Comparison of ENCODE assay signal across 19 cellular contexts in the genomic region with DNA sequence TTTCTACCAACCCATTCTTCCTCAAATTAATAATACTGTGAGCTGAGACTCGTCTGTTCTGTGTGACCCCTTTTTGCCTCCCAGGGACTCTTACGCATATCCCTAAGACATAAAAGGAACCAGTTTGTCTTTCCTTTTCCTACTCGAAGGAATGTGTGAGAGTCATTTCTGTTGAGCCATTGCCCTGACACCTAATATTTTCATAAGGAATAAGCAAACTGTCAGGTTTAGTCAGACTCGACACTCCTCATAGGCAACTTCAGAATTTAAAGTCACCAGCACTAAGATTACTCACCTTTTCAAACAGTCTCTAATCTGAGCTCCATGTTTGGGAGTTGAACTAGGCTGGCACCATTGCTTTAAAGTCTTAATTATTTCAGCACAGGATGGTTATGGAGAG.
A peak's percentile ranks its signal among the peaks of the same experiment; 100 is the strongest.
DNase-seq lines count a peak whose midpoint lies in the region; ATAC-seq and TF ChIP-seq lines count a peak whose summit lies in the region.
"Had no signal": no experiment of that assay in that cellular context is flagged by ENCODE, and none has a peak within 500 bp of the region (broad histone marks: within the 10 kb centered on the region; RNA-seq: fewer than 3 reads in every experiment).

No MANE protein-coding gene starts in this region.

- no peak overlapping the region for H3K4me3 Mint-ChIP-seq in neural progenitor cell
- H3K4me3 Mint-ChIP-seq: activated B cell treated with CpG ODN at 0.5 μM for 24 hours, T-helper 17 cell had no signal

- no peaks in the 10 kb centered on the region for H3K4me1 Mint-ChIP-seq in neural progenitor cell
- H3K4me1 Mint-ChIP-seq: activated B cell treated with CpG ODN at 0.5 μM for 24 hours, T-helper 17 cell had no signal

- H3K27ac ChIP-seq in RWPE2 (ENCODE audit: poor library complexity, severe bottlenecking) (peak overlapping the region; percentile 99), esophagus squamous epithelium (peak overlapping the region in 3 of 4 donors; percentile 41 to 76 (median 54)), neural progenitor cell (no peak overlapping the region)
- no peak overlapping the region for H3K27ac ChIP-seq in effector memory CD4-positive, alpha-beta T cell (ENCODE audit: insufficient read depth, low read length, poor library complexity, severe bottlenecking)
- H3K27ac ChIP-seq: C4-2B, coronary artery, ovary, skin epidermis had no signal

- DNase-seq in EL (peak; percentile 81), RWPE2 (ENCODE audit: low spot score) (no peak), esophagus squamous epithelium (lab: John Stamatoyannopoulos, UW) (no peak), retinal pigment epithelial cell (ENCODE audit: low read depth) (peak; percentile 50), COR-L47 (lab: John Stamatoyannopoulos, UW) (no peak), H7 (no peak), neural progenitor cell (ENCODE audit: low spot score) (no peak)
- no peak for DNase-seq in effector memory CD4-positive, alpha-beta T cell
- DNase-seq: activated B cell treated with CpG ODN at 0.5 μM for 24 hours; amniotic stem cell; hippocampal formation; NCI-H1092; NK-92 treated with Interleukin-12 subunit alpha and Interleukin-12 subunit beta, amount 100 ng/mL, for 24 hours; ovary; SHP77 treated with DMSO at 0.1 percent for 48 hours; T-helper 17 cell had no signal

- no peaks in the 10 kb centered on the region for H4K20me1 ChIP-seq in neural progenitor cell (ENCODE audit: low read depth)

- TF ChIP-seq POLR2A in esophagus squamous epithelium (IDR thresholded peaks at IDR 0.05): no peak

- H3K79me2 ChIP-seq in neural progenitor cell (ENCODE audit: low read depth): no peaks in the 10 kb centered on the region

- intact Hi-C loops in esophagus squamous epithelium (cut with DNase I): no loop called here

- no peaks in the 10 kb centered on the region for H3K36me3 ChIP-seq in RWPE2 (ENCODE audit: low read depth)
- no peaks in the 10 kb centered on the region for H3K36me3 ChIP-seq in esophagus squamous epithelium
- no peaks in the 10 kb centered on the region for H3K36me3 ChIP-seq in H7 (replicated peaks; ENCODE audit: control insufficient read depth, insufficient read depth, low read length)
- H3K36me3 ChIP-seq in neural progenitor cell: no peaks in the 10 kb centered on the region
- no peaks in the 10 kb centered on the region for H3K36me3 ChIP-seq in effector memory CD4-positive, alpha-beta T cell (ENCODE audit: control insufficient read depth, insufficient read depth, low read length)
- H3K36me3 ChIP-seq: ovary had no signal

- H3K9ac ChIP-seq in neural progenitor cell: no peak overlapping the region

- H3K27ac Mint-ChIP-seq in neural progenitor cell: no peak overlapping the region
- H3K27ac Mint-ChIP-seq: activated B cell treated with CpG ODN at 0.5 μM for 24 hours, T-helper 17 cell had no signal

- H3K27me3 ChIP-seq in RWPE2 (ENCODE audit: insufficient read depth, poor library complexity, severe bottlenecking): no peaks in the 10 kb centered on the region
- no peaks in the 10 kb centered on the region for H3K27me3 ChIP-seq in esophagus squamous epithelium
- H3K27me3 ChIP-seq in H7 (ENCODE audit: control insufficient read depth, insufficient read depth, low read length): no peaks in the 10 kb centered on the region
- H3K27me3 ChIP-seq in neural progenitor cell: no peaks in the 10 kb centered on the region
- H3K27me3 ChIP-seq in effector memory CD4-positive, alpha-beta T cell (replicated peaks; ENCODE audit: control insufficient read depth, insufficient read depth, low read length, poor library complexity, severe bottlenecking): no peaks in the 10 kb centered on the region
- H3K27me3 ChIP-seq: ovary had no signal

- 34 to 39% methylated on average over 4 of the region's 4 CpGs for WGBS in esophagus squamous epithelium, 2 donors

- TF ChIP-seq CTCF in RWPE2 (IDR thresholded peaks at IDR 0.05; ENCODE audit: poor library complexity, severe bottlenecking) (no peak), esophagus squamous epithelium (IDR thresholded peaks at IDR 0.05) (no peak), retinal pigment epithelial cell (conservative IDR thresholded peaks at IDR 0.05; ENCODE audit: low read depth, low read length) (no peak), neural progenitor cell (IDR thresholded peaks at IDR 0.05) (no peak)

- peak; percentile 60 for ATAC-seq in RWPE2 (ENCODE audit: low read depth)
- ATAC-seq: T-helper 17 cell had no signal

- H3K9me3 ChIP-seq in RWPE2 (ENCODE audit: severe bottlenecking) (no peaks in the 10 kb centered on the region), esophagus squamous epithelium (no peaks in the 10 kb centered on the region), neural progenitor cell (ENCODE audit: low read depth) (no peaks in the 10 kb centered on the region)
- no peaks in the 10 kb centered on the region for H3K9me3 ChIP-seq in effector memory CD4-positive, alpha-beta T cell (ENCODE audit: control insufficient read depth, low read length)
- H3K9me3 ChIP-seq: ovary had no signal

- H3K9me3 Mint-ChIP-seq in neural progenitor cell: no peaks in the 10 kb centered on the region
- H3K9me3 Mint-ChIP-seq: activated B cell treated with CpG ODN at 0.5 μM for 24 hours had no signal

- H2AFZ ChIP-seq in neural progenitor cell (replicated peaks): no peak overlapping the region

- no peaks in the 10 kb centered on the region for H3K36me3 Mint-ChIP-seq in neural progenitor cell

- H3K4me1 ChIP-seq in RWPE2 (ENCODE audit: insufficient read depth, poor library complexity, severe bottlenecking) (peaks cover 44% of the 10 kb centered on the region), esophagus squamous epithelium (peaks cover 0 to 27% (median 0%) of the 10 kb centered on the region in 3 donors), neural progenitor cell (no peaks in the 10 kb centered on the region)
- no peaks in the 10 kb centered on the region for H3K4me1 ChIP-seq in effector memory CD4-positive, alpha-beta T cell (ENCODE audit: control insufficient read depth, insufficient read depth, low read length, poor library complexity, severe bottlenecking)

- H3F3A ChIP-seq in neural progenitor cell (ENCODE audit: low read depth): no peaks in the 10 kb centered on the region

- no peak overlapping the region for H3K4me2 ChIP-seq in neural progenitor cell

- H3K4me3 ChIP-seq in RWPE2 (ENCODE audit: severe bottlenecking) (no peak overlapping the region), esophagus squamous epithelium (no peak overlapping the region), retinal pigment epithelial cell (ENCODE audit: low read length) (no peak overlapping the region), H7 (ENCODE audit: insufficient read depth, low read depth, low read length) (no peak overlapping the region), neural progenitor cell (no peak overlapping the region)
- H3K4me3 ChIP-seq in effector memory CD4-positive, alpha-beta T cell (ENCODE audit: insufficient read depth, low read depth, low read length, poor library complexity, severe bottlenecking): no peak overlapping the region
- H3K4me3 ChIP-seq: coronary artery, ovary, skin epidermis had no signal

- H3K27me3 Mint-ChIP-seq in neural progenitor cell (ENCODE audit: insufficient read depth, low read depth): no peaks in the 10 kb centered on the region
- H3K27me3 Mint-ChIP-seq: activated B cell treated with CpG ODN at 0.5 μM for 24 hours, T-helper 17 cell had no signal

Comparison
In these comparisons a context has a peak if more than half of its experiments do, and no peak if none do; other contexts are left out.
1. DNase-seq: peak in EL (single experiment) and retinal pigment epithelial cell (single experiment); none in RWPE2 (single experiment), esophagus squamous epithelium (single experiment), COR-L47 (single experiment), H7 (single experiment), neural progenitor cell (single experiment) and effector memory CD4-positive, alpha-beta T cell (0 of 3).
2. H3K27ac ChIP-seq: peak in RWPE2 (single experiment) and esophagus squamous epithelium (3 of 4); none in neural progenitor cell (single experiment) and effector memory CD4-positive, alpha-beta T cell (single experiment).